Comparison of ENCODE assay signal across 8 cellular contexts in the genomic region with DNA sequence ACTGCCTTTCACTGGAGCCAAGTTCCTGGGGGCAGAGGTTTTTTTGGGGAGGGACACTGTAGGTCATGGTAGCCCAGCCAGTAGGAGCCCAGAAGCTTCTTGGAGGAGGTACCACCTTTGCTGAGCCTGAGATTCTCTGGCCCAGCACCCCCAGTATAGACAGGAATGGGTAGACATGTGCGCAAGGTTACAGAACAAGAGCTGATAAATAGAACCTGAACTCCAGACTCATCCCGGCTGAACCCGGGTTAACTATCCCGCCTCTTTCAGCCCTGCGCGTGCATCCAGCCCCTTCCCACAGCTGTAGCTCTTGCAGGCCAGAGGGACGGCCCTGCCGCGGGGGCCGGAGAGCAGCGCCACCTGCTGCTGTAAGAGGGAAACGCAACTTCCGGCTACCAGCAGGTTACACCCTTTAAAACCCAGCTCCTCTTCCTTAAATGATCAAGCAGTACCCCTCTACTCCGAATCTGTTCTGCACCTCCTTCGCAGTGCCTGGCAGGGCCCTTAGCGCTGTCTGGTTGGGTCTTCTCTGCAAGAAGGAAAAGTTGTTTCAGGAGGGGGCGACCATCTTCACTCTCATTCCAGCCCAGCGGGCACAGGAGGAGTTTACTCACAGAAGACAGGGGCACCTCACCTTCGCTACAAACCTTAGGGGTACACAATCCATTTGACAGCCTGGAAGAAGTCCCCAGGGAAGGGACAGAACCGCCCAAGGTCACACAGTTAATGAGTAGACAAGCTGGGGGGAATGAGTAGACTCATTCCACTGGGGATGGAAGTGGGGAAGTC. TPM values are rescaled to one million over a fixed set of nuclear protein-coding genes. Genes with fewer than 3 reads are reported as not detected.
DNase-seq lines count a peak whose midpoint lies in the region; ATAC-seq and TF ChIP-seq lines count a peak whose summit lies in the region.

No MANE protein-coding gene starts in this region.

- no peak overlapping the region for H3K4me3 Mint-ChIP-seq in naive B cell

- peaks cover 0 to 18% (median 5%) of the 10 kb centered on the region in 3 donors for H3K4me1 Mint-ChIP-seq in naive B cell

- peak; percentile 90 for TF ChIP-seq CTCF in epithelial cell of esophagus (IDR thresholded peaks at IDR 0.05; ENCODE audit: insufficient read depth, low read depth, low read length, missing control alignments)

- H3K4me3 ChIP-seq in epithelial cell of esophagus (ENCODE audit: low read length): no peak overlapping the region

- peaks cover 0 to 3% of the 10 kb centered on the region in 2 donors for H3K36me3 Mint-ChIP-seq in naive B cell

- ATAC-seq in HG03442 (IDR thresholded peaks at IDR 0.05; ENCODE audit: unreplicated experiment) (peak; percentile 71), naive B cell (ENCODE audit: low read depth in 2 of 2) (peak; percentile 76 to 78)

- DNase-seq in activated gamma-delta T cell treated with Interleukin-2 at 50 U/mL for 16 hours (peak; percentile 58), activated gamma-delta T cell (lab: John Stamatoyannopoulos, UW) (no peak), NOMO-1 treated with DMSO at 0.1 percent for 48 hours (lab: John Stamatoyannopoulos, UW; ENCODE audit: unreplicated experiment) (peak; percentile 67), epithelial cell of esophagus (ENCODE audit: low read depth) (peak; percentile 69), naive B cell (peak; percentile 53)
- DNase-seq in activated CD8-positive, alpha-beta memory T cell treated with anti-CD3 and anti-CD28 coated beads for 48 hours (ENCODE audit: low read depth in 2 of 3, low spot score in 2 of 3): peak; percentile 44 to 66 (median 51)
- peak; percentile 6 to 63 (median 28) for DNase-seq in stimulated activated naive CD4-positive, alpha-beta T cell (lab: John Stamatoyannopoulos, UW)

- H3K27me3 Mint-ChIP-seq in naive B cell: peaks cover 21 to 45% (median 21%) of the 10 kb centered on the region in 3 donors

- H3K27ac Mint-ChIP-seq in naive B cell: peak overlapping the region in 1 of 6 donors; percentile 44

- peaks cover 0 to 3% (median 0%) of the 10 kb centered on the region in 7 donors for H3K9me3 Mint-ChIP-seq in naive B cell

RNA-seq across cellular contexts. Expression of gene SRXN1, which starts 7.5 kb away (rescaled TPM):
- under 1 TPM in 5 of 6 donors, not detected in 1; 0.14 to 0.82 (median 0.68) TPM for polyA plus RNA-seq in naive B cell (ENCODE audit: low read depth in 6 of 6)

RNA-seq across cellular contexts. Expression of gene SCRT2, which starts 30.1 kb away (rescaled TPM):
- polyA plus RNA-seq in naive B cell (ENCODE audit: low read depth in 6 of 6): not detected

RNA-seq across cellular contexts. Expression of gene TCF15, which starts 35.4 kb away (rescaled TPM):
- polyA plus RNA-seq in naive B cell (ENCODE audit: low read depth in 6 of 6): not detected
